8 cellular contexts compared by ENCODE assay signal in the genomic region with DNA sequence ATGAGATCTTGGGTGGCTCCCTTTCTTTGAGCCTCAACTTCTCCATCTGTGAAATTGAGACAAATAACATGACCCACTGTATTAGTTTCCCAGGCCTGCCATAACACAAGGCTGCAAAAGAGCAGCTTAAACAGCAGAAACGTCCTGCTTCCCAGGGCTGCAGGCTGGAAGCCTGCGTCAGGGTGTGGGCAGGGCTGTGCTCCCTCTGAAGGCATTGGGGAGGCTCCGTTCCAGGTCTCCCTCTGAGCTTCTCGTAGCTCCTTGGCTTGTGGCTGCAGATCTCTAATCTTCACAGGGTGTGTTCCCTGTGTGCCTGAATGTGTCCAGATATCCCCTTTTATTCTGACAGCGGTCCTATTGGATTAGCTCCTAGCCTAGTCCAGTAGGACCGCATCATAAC.
"Had no signal": no experiment of that assay in that cellular context is flagged by ENCODE, and none has a peak within 500 bp of the region (broad histone marks: within the 10 kb centered on the region; RNA-seq: fewer than 3 reads in every experiment).

No MANE protein-coding gene starts in this region.

- H3K9me3 Mint-ChIP-seq: H9, IgD-negative memory B cell had no signal

- H3K27ac ChIP-seq: GM23248, HL-60 had no signal

- H2AFZ ChIP-seq: GM23248 had no signal

- H3K4me3 Mint-ChIP-seq: H9, IgD-negative memory B cell had no signal

- H3K4me3 ChIP-seq: GM23248 had no signal

- H3K9ac ChIP-seq: GM23248 had no signal

- DNase-seq: GM23248, GOT3, H9, HCEC 1CT, KG1 had no signal

- ATAC-seq: HepG2 had no signal
